ENCODE assay signal across 9 cellular contexts in the genomic region with DNA sequence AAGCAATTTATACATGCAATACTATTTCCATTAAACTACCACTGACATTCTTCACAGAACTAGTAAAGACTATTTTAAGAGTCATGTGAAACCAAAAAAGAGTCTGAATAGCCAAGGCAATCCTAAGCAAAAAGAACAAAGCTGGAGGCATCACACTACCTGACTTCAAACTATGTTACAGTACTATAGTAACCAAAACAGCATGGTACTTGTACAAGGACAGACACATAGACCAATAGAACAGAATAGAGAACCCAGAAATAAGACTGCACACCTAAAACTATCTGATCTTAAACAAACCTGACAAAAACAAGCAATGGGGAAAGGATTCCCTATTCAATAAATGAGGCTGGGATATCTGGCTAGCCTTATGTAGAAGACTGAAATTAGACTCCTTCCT. TPM values are rescaled to one million over a fixed set of nuclear protein-coding genes. Genes with fewer than 3 reads are reported as not detected.
"Had no signal": no experiment of that assay in that cellular context is flagged by ENCODE, and none has a peak within 500 bp of the region (broad histone marks: within the 10 kb centered on the region; RNA-seq: fewer than 3 reads in every experiment).

No MANE protein-coding gene starts in this region.

RNA-seq across cellular contexts. Expression of a gene that starts 32.0 kb away (rescaled TPM):
- total RNA-seq: OCI-LY7, PC-3, PC-9, Peyer's patch, Right ventricle myocardium inferior, Right ventricle myocardium superior, SJCRH30, SK-MEL-5, T-cell had no signal
